7 cellular contexts compared by ENCODE assay signal in genomic region chrX:153926863-153927685, GRCh38. TPM values are rescaled to one million over a fixed set of nuclear protein-coding genes. Genes with fewer than 3 reads are reported as not detected.
A peak's percentile ranks its signal among the peaks of the same experiment; 100 is the strongest.
DNase-seq lines count a peak whose midpoint lies in the region; ATAC-seq and TF ChIP-seq lines count a peak whose summit lies in the region.

No MANE protein-coding gene starts in this region.

- H3K4me3 ChIP-seq in esophagus muscularis mucosa = peak overlapping the region; percentile 59 to 69 (median 63)
- H3K4me3 ChIP-seq in neural progenitor cell = peak overlapping the region; percentile 63
- H3K4me3 ChIP-seq in thyroid gland (replicated peaks in 1 of 3) = peak overlapping the region in 2 of 3 donors; percentile 18 to 49

- WGBS in esophagus muscularis mucosa = 52% methylated on average over 20 of the region's 32 CpGs
- 20 to 80% methylated on average over 1 to 3 of the region's 32 CpGs for WGBS in thyroid gland, 2 donors

- H3K9me3 ChIP-seq in esophagus muscularis mucosa (no peaks in the 10 kb centered on the region), neural progenitor cell (ENCODE audit: low read depth) (no peaks in the 10 kb centered on the region), thyroid gland (no peaks in the 10 kb centered on the region)

- TF ChIP-seq CTCF in esophagus muscularis mucosa (IDR thresholded peaks at IDR 0.05) (no peak), neural progenitor cell (IDR thresholded peaks at IDR 0.05) (no peak), thyroid gland (IDR thresholded peaks at IDR 0.05) (no peak)

- H3K27ac Mint-ChIP-seq in neural progenitor cell = peak overlapping the region; percentile 90

- H3K4me2 ChIP-seq in neural progenitor cell = peak overlapping the region; percentile 85

- ATAC-seq in GM18868 (IDR thresholded peaks at IDR 0.05; ENCODE audit: unreplicated experiment) (peak; percentile 42), HG03175 (IDR thresholded peaks at IDR 0.05; ENCODE audit: unreplicated experiment) (peak; percentile 46)

- H3K27ac ChIP-seq in esophagus muscularis mucosa (replicated peaks in 1 of 4) (peak overlapping the region; percentile 88 to 97 (median 96)), neural progenitor cell (peak overlapping the region; percentile 92), thyroid gland (peak overlapping the region; percentile 71 to 83 (median 76))

- H3K27me3 ChIP-seq in esophagus muscularis mucosa (no peaks in the 10 kb centered on the region), neural progenitor cell (peaks cover 10% of the 10 kb centered on the region), thyroid gland (no peaks in the 10 kb centered on the region)

- H3K4me1 ChIP-seq in esophagus muscularis mucosa (peaks cover 43 to 73% (median 56%) of the 10 kb centered on the region in 4 donors), neural progenitor cell (peaks cover 8% of the 10 kb centered on the region), thyroid gland (peaks cover 4 to 20% of the 10 kb centered on the region in 2 donors)

- peaks cover 0 to 30% (median 24%) of the 10 kb centered on the region in 4 donors for H3K36me3 ChIP-seq in esophagus muscularis mucosa
- H3K36me3 ChIP-seq in neural progenitor cell = no peaks in the 10 kb centered on the region
- H3K36me3 ChIP-seq in thyroid gland = peaks cover 0 to 5% of the 10 kb centered on the region in 2 donors

- no peaks in the 10 kb centered on the region for H4K20me1 ChIP-seq in neural progenitor cell (ENCODE audit: low read depth)

- peak; percentile 85 to 92 for DNase-seq in NOMO-1 (lab: John Stamatoyannopoulos, UW; ENCODE audit: unreplicated experiment in 2 of 2)
- DNase-seq in activated CD8-positive, alpha-beta memory T cell treated with anti-CD3 and anti-CD28 coated beads, Interleukin-2, amount 50 U/mL, for 48 hours = peak; percentile 77
- no peak for DNase-seq in esophagus muscularis mucosa (ENCODE audit: extremely low spot score)
- peak; percentile 31 for DNase-seq in neural progenitor cell (ENCODE audit: low spot score)
- no peak for DNase-seq in thyroid gland

- TF ChIP-seq POLR2A in esophagus muscularis mucosa (IDR thresholded peaks at IDR 0.05; ENCODE audit: low read depth) = no peak
- no peak for TF ChIP-seq POLR2A in thyroid gland (IDR thresholded peaks at IDR 0.05)

- no peaks in the 10 kb centered on the region for H3K79me2 ChIP-seq in neural progenitor cell (ENCODE audit: low read depth)

- no peak for TF ChIP-seq EP300 in esophagus muscularis mucosa (IDR thresholded peaks at IDR 0.05)

- H3K9ac ChIP-seq in neural progenitor cell = peak overlapping the region; percentile 58

- H3F3A ChIP-seq in neural progenitor cell (ENCODE audit: low read depth) = peaks cover 28% of the 10 kb centered on the region

- peaks cover 25% of the 10 kb centered on the region for H3K4me1 Mint-ChIP-seq in neural progenitor cell

- intact Hi-C loops in esophagus muscularis mucosa (cut with DNase I) = no loop called here
- intact Hi-C loops in thyroid gland (cut with DNase I) = no loop called here

- H3K27me3 Mint-ChIP-seq in neural progenitor cell (ENCODE audit: insufficient read depth, low read depth) = peaks cover 9% of the 10 kb centered on the region

- H2AFZ ChIP-seq in neural progenitor cell (replicated peaks) = no peak overlapping the region

- H3K9me3 Mint-ChIP-seq in neural progenitor cell = peaks cover 9% of the 10 kb centered on the region

- peak overlapping the region; percentile 87 for H3K4me3 Mint-ChIP-seq in neural progenitor cell

- peaks cover 2% of the 10 kb centered on the region for H3K36me3 Mint-ChIP-seq in neural progenitor cell

RNA-seq across cellular contexts. Expression of gene ARHGAP4, which starts 1.0 kb away (rescaled TPM):
- 10 to 100 TPM; 15.9 to 22.4 (median 17.7) TPM for total RNA-seq in esophagus muscularis mucosa
- total RNA-seq in neural progenitor cell (ENCODE audit: low replicate concordance) = 5.1 and 17.9 TPM in 2 replicates
- total RNA-seq in thyroid gland = 10 to 100 TPM in 2 of 4 donors, 1 to 10 TPM in 2; 6.5 to 37.0 (median 12.2) TPM

RNA-seq across cellular contexts. Expression of gene NAA10, which starts 7.8 kb away (rescaled TPM):
- total RNA-seq in esophagus muscularis mucosa (100 to 1,000 TPM in 2 of 4 donors, 10 to 100 TPM in 2; 89.3 to 106 (median 95.4) TPM), neural progenitor cell (ENCODE audit: low replicate concordance) (55.5 and 113 TPM in 2 replicates), thyroid gland (10 to 100 TPM; 58.7 to 89.3 (median 69.7) TPM)

RNA-seq across cellular contexts. Expression of gene RENBP, which starts 17.4 kb away (rescaled TPM):
- total RNA-seq in esophagus muscularis mucosa (10 to 100 TPM in 1 of 4 donors, 1 to 10 TPM in 3; 8.0 to 12.6 (median 9.1) TPM), neural progenitor cell (ENCODE audit: low replicate concordance) (5.4 and 9.3 TPM in 2 replicates), thyroid gland (10 to 100 TPM in 1 of 4 donors, 1 to 10 TPM in 3; 3.6 to 16.5 (median 4.4) TPM)

RNA-seq across cellular contexts. Expression of gene AVPR2, which starts 22.6 kb away (rescaled TPM):
- total RNA-seq in esophagus muscularis mucosa (1 to 10 TPM; 1.2 to 7.6 (median 4.5) TPM), neural progenitor cell (ENCODE audit: low replicate concordance) (not detected in 2 replicates), thyroid gland (1 to 10 TPM in 3 of 4 donors, not detected in 1; 1.1 to 2.8 (median 2.6) TPM)

RNA-seq across cellular contexts. Expression of gene L1CAM, which starts 41.1 kb away (rescaled TPM):
- 10 to 100 TPM; 22.4 to 47.9 (median 30.0) TPM for total RNA-seq in esophagus muscularis mucosa
- 0.49 and 1.7 TPM in 2 replicates for total RNA-seq in neural progenitor cell (ENCODE audit: low replicate concordance)
- total RNA-seq in thyroid gland = 1 to 10 TPM in 1 of 4 donors, under 1 TPM in 3; 0.45 to 2.2 (median 0.75) TPM

Comparison
In these comparisons a context has a peak if more than half of its experiments do, and no peak if none do; other contexts are left out.
1. DNase-seq: peak in NOMO-1 (2 of 2), activated CD8-positive, alpha-beta memory T cell treated with anti-CD3 and anti-CD28 coated beads, Interleukin-2, amount 50 U/mL, for 48 hours (single experiment) and neural progenitor cell (single experiment); none in esophagus muscularis mucosa (single experiment) and thyroid gland (0 of 2).
2. Peak in every context shown above with its lines, with median percentiles within 50 percentile points of each other: H3K27ac ChIP-seq and H3K4me3 ChIP-seq.